Comparison of ENCODE assay signal across 19 cellular contexts in the genomic region with DNA sequence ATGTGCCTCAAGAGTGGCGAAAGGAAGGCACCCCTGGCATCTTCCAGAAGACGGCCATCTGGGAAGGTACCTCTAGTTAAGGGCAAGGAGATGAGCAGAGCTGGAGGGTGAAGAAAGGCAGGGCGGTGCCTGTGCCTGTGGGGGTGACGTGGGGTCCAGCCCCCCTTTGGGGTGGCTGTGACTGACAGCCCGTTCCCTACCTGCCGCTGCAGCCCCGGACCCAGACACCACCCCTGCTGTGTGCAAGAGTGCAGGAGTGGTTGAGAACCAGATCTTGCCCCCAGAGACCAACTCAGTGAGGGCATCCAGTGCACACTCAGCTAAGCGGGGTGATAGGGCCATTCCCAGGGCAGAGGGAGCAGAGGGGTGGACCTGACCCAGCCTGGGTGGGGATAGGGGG. TPM values are rescaled to one million over a fixed set of nuclear protein-coding genes. Genes with fewer than 3 reads are reported as not detected.
DNase-seq lines count a peak whose midpoint lies in the region; ATAC-seq and FAIRE-seq lines count a peak whose summit lies in the region.
"Had no signal": no experiment of that assay in that cellular context is flagged by ENCODE, and none has a peak within 500 bp of the region (broad histone marks: within the 10 kb centered on the region; RNA-seq: fewer than 3 reads in every experiment).

No MANE protein-coding gene starts in this region.

- peaks cover 25% of the 10 kb centered on the region for H3K36me3 Mint-ChIP-seq in T-cell

- intact Hi-C loops in Right ventricle myocardium inferior (cut with DNase I), result no loop called here
- intact Hi-C loops in left cardiac atrium (cut with DNase I), result no loop called here

- POLR2A ChIA-PET in T-cell (lab: Charles Lee), result no interaction called here

- no peaks in the 10 kb centered on the region for H3K9me3 ChIP-seq in iPS-15b (ENCODE audit: control insufficient read depth, insufficient read depth, low read length)
- H3K9me3 ChIP-seq: breast epithelium had no signal

- no peaks in the 10 kb centered on the region for H3K27me3 ChIP-seq in iPS-15b (ENCODE audit: control insufficient read depth, insufficient read depth, low read length)

- H3K4me1 Mint-ChIP-seq in T-cell, result peaks cover 15 to 28% (median 18%) of the 10 kb centered on the region in 3 donors

- H3K4me3 Mint-ChIP-seq in T-cell, result peak overlapping the region; percentile 48 to 93 (median 81)

- H3K9ac ChIP-seq in iPS-15b (ENCODE audit: low read depth, low read length), result no peak overlapping the region

- ATAC-seq in Right ventricle myocardium inferior, result no peak
- ATAC-seq in left cardiac atrium, result no peak
- no peak for ATAC-seq in T-cell (replicated peaks in 1 of 4)
- no peak for ATAC-seq in GM19328 (IDR thresholded peaks at IDR 0.05; ENCODE audit: unreplicated experiment)
- no peak for ATAC-seq in HG02840 (IDR thresholded peaks at IDR 0.05; ENCODE audit: low FRiP score, unreplicated experiment)
- ATAC-seq: left ventricle myocardium superior had no signal

- H3K4me3 ChIP-seq in iPS-15b (ENCODE audit: low read depth, low read length), result peak overlapping the region; percentile 84
- H3K4me3 ChIP-seq: breast epithelium had no signal

- H3K27ac Mint-ChIP-seq in T-cell, result peak overlapping the region in 1 of 2 donors; percentile 72

- peaks cover 20% of the 10 kb centered on the region for H3K36me3 ChIP-seq in iPS-15b (ENCODE audit: control insufficient read depth, insufficient read depth, low read length)
- H3K36me3 ChIP-seq: breast epithelium had no signal

- H3K9me3 Mint-ChIP-seq in T-cell, result no peaks in the 10 kb centered on the region

- CTCF ChIA-PET in T-cell (lab: Charles Lee), result no interaction called here

- peaks cover 0 to 10% of the 10 kb centered on the region in 2 donors for H3K27me3 Mint-ChIP-seq in T-cell

- DNase-seq in Right ventricle myocardium inferior (ENCODE audit: missing footprints) (peak; percentile 35), left cardiac atrium (no peak), T-cell (no peak), urothelium cell line (ENCODE audit: low spot score) (no peak), NCI-H187 treated with DMSO at 0.1 percent for 48 hours (lab: John Stamatoyannopoulos, UW) (no peak)
- DNase-seq: activated CD4-positive, alpha-beta T cell treated with anti-CD3 and anti-CD28 coated beads, Interleukin-2, amount 50 U/mL, for 48 hours; activated naive CD4-positive, alpha-beta T cell; DMS53; effector memory CD4-positive, alpha-beta T cell; hypothalamus; left ventricle myocardium superior; NCI-H1694; NCI-H446 treated with DMSO at 0.1 percent for 48 hours; SHP77 had no signal

- FAIRE-seq in urothelium cell line (lab: Jason Lieb, UNC), result peak; percentile 58

- H3K4me1 ChIP-seq in iPS-15b (ENCODE audit: control insufficient read depth, insufficient read depth, low read length), result peaks cover 7% of the 10 kb centered on the region
- H3K4me1 ChIP-seq: breast epithelium had no signal

RNA-seq across cellular contexts. Expression of a gene that starts 4.3 kb away (rescaled TPM):
- total RNA-seq in Right ventricle myocardium inferior, result not detected
- total RNA-seq in left cardiac atrium, result not detected
- not detected for total RNA-seq in T-cell
- total RNA-seq: left ventricle myocardium superior, MCF 10A had no signal

RNA-seq across cellular contexts. Expression of a gene that starts 46.3 kb away (rescaled TPM):
- total RNA-seq in Right ventricle myocardium inferior, result not detected
- under 1 TPM; 0.35 to 0.39 TPM for total RNA-seq in left cardiac atrium
- total RNA-seq in T-cell, result under 1 TPM in 3 of 5 donors, not detected in 2; 0.09 to 0.51 (median 0.33) TPM
- total RNA-seq: left ventricle myocardium superior, MCF 10A had no signal
